ENCODE assay signal across 9 cellular contexts in the genomic region with DNA sequence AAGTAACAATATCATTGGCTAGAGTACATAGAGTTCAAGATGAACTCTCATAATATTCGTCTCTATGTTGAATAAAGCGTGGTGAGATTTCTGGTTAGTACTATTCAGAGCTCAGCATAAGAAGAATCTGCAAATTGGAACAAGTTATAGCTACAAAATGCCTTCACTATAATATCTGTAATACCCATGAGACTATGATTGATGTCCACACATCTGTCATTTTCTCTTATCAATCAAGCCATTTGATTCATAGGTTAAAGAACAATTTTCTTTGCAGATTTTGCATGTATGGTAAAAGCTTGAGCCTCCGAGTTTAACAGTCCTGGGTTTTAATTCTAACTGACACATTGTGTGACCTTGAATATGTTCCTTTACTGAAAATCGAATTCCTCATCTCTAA. TPM values are rescaled to one million over a fixed set of nuclear protein-coding genes. Genes with fewer than 3 reads are reported as not detected.
DNase-seq lines count a peak whose midpoint lies in the region; ATAC-seq and TF ChIP-seq lines count a peak whose summit lies in the region.
"Had no signal": no experiment of that assay in that cellular context is flagged by ENCODE, and none has a peak within 500 bp of the region (broad histone marks: within the 10 kb centered on the region; RNA-seq: fewer than 3 reads in every experiment).

No MANE protein-coding gene starts in this region.

- H3K27ac ChIP-seq in BLaER1, result peak overlapping the region; percentile 91
- H3K27ac ChIP-seq in HUES48 (ENCODE audit: low read depth, low read length), result no peak overlapping the region
- H3K27ac ChIP-seq in muscle layer of duodenum (ENCODE audit: low read length), result no peak overlapping the region
- H3K27ac ChIP-seq in substantia nigra (ENCODE audit: low read depth, low read length, poor library complexity, severe bottlenecking), result no peak overlapping the region

- no peaks in the 10 kb centered on the region for H3K9me3 Mint-ChIP-seq in brain

- H3K27me3 ChIP-seq in BLaER1 (no peaks in the 10 kb centered on the region), HUES48 (ENCODE audit: control insufficient read depth, insufficient read depth, low read length) (no peaks in the 10 kb centered on the region), muscle layer of duodenum (ENCODE audit: low read depth, low read length) (no peaks in the 10 kb centered on the region)

- DNase-seq in substantia nigra (lab: John Stamatoyannopoulos, UW), result no peak
- DNase-seq in stimulated activated CD4-positive, alpha-beta T cell treated with anti-CD3 and anti-CD28 coated beads, Interleukin-2, amount 100 ng/mL, for 24 hours, result no peak
- DNase-seq: NCI-H524 treated with DMSO at 0.1 percent for 48 hours had no signal

- peak overlapping the region; percentile 87 for H3K9ac ChIP-seq in BLaER1
- peak overlapping the region; percentile 83 for H3K9ac ChIP-seq in HUES48 (ENCODE audit: low read depth, low read length)

- H3K9me3 ChIP-seq in BLaER1, result no peaks in the 10 kb centered on the region
- H3K9me3 ChIP-seq in HUES48 (ENCODE audit: control insufficient read depth, insufficient read depth, low read length), result no peaks in the 10 kb centered on the region
- no peaks in the 10 kb centered on the region for H3K9me3 ChIP-seq in muscle layer of duodenum (ENCODE audit: control insufficient read depth in 1 of 2, low read length in 2 of 2)

- peaks cover 47% of the 10 kb centered on the region for H4K20me1 ChIP-seq in BLaER1

- ATAC-seq in HG03565 (IDR thresholded peaks at IDR 0.05; ENCODE audit: unreplicated experiment) (no peak), GM18873 (IDR thresholded peaks at IDR 0.05; ENCODE audit: low FRiP score, unreplicated experiment) (no peak)

- H3K27ac Mint-ChIP-seq in brain, result peak overlapping the region; percentile 46 to 95 (median 88)

- peak overlapping the region; percentile 91 for H3K4me2 ChIP-seq in BLaER1

- TF ChIP-seq CTCF in brain (conservative IDR thresholded peaks at IDR 0.05), result no peak

- H3K4me1 ChIP-seq in BLaER1 (peaks cover 48% of the 10 kb centered on the region), HUES48 (ENCODE audit: control insufficient read depth, insufficient read depth, low read length) (peaks cover 27% of the 10 kb centered on the region), muscle layer of duodenum (ENCODE audit: control insufficient read depth in 1 of 2, insufficient read depth in 2 of 2, low read length in 2 of 2) (peaks cover 8 to 29% of the 10 kb centered on the region in 2 donors)

- peaks cover 4% of the 10 kb centered on the region for H3K36me3 Mint-ChIP-seq in brain

- H3K4me3 Mint-ChIP-seq in brain, result peak overlapping the region; percentile 85 to 95 (median 93)

- peaks cover 15% of the 10 kb centered on the region for H3K36me3 ChIP-seq in BLaER1
- peaks cover 26% of the 10 kb centered on the region for H3K36me3 ChIP-seq in HUES48 (ENCODE audit: control insufficient read depth, insufficient read depth, low read length)
- no peaks in the 10 kb centered on the region for H3K36me3 ChIP-seq in muscle layer of duodenum (ENCODE audit: control insufficient read depth in 1 of 2, insufficient read depth in 2 of 2, low read length in 2 of 2)

- H3K4me3 ChIP-seq in BLaER1, result peak overlapping the region; percentile 80
- H3K4me3 ChIP-seq in HUES48 (ENCODE audit: low read depth, low read length), result peak overlapping the region; percentile 84
- peak overlapping the region; percentile 90 to 96 for H3K4me3 ChIP-seq in muscle layer of duodenum (ENCODE audit: low read depth in 1 of 2, low read length in 2 of 2)

- H3K27me3 Mint-ChIP-seq in brain, result peaks cover 13% of the 10 kb centered on the region

- H3K4me1 Mint-ChIP-seq in brain, result peaks cover 62% of the 10 kb centered on the region

RNA-seq across cellular contexts. Expression of gene SOCS4, which starts 1.4 kb away (rescaled TPM):
- polyA plus RNA-seq in brain (ENCODE audit: insufficient read depth, low read depth, low replicate concordance), result 3.2 TPM

RNA-seq across cellular contexts. Expression of gene WDHD1, which starts 1.6 kb away (rescaled TPM):
- polyA plus RNA-seq in brain (ENCODE audit: insufficient read depth, low read depth, low replicate concordance), result 7.4 TPM

RNA-seq across cellular contexts. Expression of gene MAPK1IP1L, which starts 23.0 kb away (rescaled TPM):
- 91.1 TPM for polyA plus RNA-seq in brain (ENCODE audit: insufficient read depth, low read depth, low replicate concordance)
